Comparison of ENCODE assay signal across 8 cellular contexts in the genomic region with DNA sequence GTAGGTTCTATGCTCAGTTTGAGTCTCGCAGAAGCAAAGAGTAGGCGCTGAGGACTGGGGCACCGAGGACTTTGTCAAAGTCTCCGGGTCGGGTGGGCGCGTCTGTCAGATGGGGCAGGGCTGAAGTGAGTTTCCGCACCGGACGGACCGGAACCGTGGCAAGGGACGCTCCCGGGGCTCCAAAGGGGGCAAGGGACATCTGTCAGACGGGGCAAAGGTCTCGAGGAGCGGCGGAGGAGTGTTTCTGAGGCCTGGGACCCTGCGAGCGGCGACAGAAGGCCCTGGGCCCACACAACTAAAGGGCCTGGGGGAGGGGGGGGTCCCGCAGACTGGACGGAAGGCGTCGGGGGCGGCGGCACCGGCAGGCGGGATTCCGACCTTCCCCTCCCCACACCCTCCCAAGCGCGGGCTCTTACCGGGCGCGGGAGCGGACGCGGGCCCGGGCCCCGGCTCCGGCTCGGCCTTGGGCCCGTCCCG. TPM values are rescaled to one million over a fixed set of nuclear protein-coding genes. Genes with fewer than 3 reads are reported as not detected.
DNase-seq lines count a peak whose midpoint lies in the region; ATAC-seq, FAIRE-seq and TF ChIP-seq lines count a peak whose summit lies in the region.

No MANE protein-coding gene starts in this region.

- H3K36me3 ChIP-seq in K562 (ENCODE audit: control insufficient read depth, insufficient read depth, low read length) (peaks cover 41% of the 10 kb centered on the region; the same call in 2 of the 3 replicates), lower lobe of right lung (peaks cover 24% of the 10 kb centered on the region), thymus (ENCODE audit: control insufficient read depth, insufficient read depth) (peaks cover 34% of the 10 kb centered on the region)

- peaks cover 44% of the 10 kb centered on the region for H3K79me2 ChIP-seq in K562 (ENCODE audit: control insufficient read depth, insufficient read depth, low read length)

- intact Hi-C loops in K562 (cut with micrococcal nuclease), result loop anchor here (2.0 kb wide), 1 partner anchor 13 kb away; the partner anchor contains the start of gene AKAP8L
- intact Hi-C loops in lower lobe of right lung (cut with DNase I), result no loop called here

- peak overlapping the region; percentile 91 for H3K27ac ChIP-seq in K562 (ENCODE audit: extremely low read depth, low read depth, low read length)
- H3K27ac ChIP-seq in lower lobe of right lung, result peak overlapping the region; percentile 60
- H3K27ac ChIP-seq in thymus (ENCODE audit: low read depth), result no peak overlapping the region

- H3K36me3 Mint-ChIP-seq in IgD-negative memory B cell, result peaks cover 1% of the 10 kb centered on the region

- H3K4me1 ChIP-seq in K562 (replicated peaks in 1 of 2; ENCODE audit: control insufficient read depth in 2 of 2, insufficient read depth in 2 of 2, low read length in 2 of 2) (peaks cover 14 to 53% of the 10 kb centered on the region in 2 experiments), lower lobe of right lung (peaks cover 38% of the 10 kb centered on the region), thymus (ENCODE audit: control insufficient read depth, insufficient read depth, low read length) (peaks cover 8% of the 10 kb centered on the region)

- no peak for TF ChIP-seq CTCF in K562 (IDR thresholded peaks at IDR 0.05 in 2 of 3, conservative IDR thresholded peaks at IDR 0.05 in 1 of 3; ENCODE audit: insufficient read depth in 2 of 3, low read depth in 1 of 3, low read length in 3 of 3)
- TF ChIP-seq CTCF in lower lobe of right lung (IDR thresholded peaks at IDR 0.05), result no peak

- H3K4me2 ChIP-seq in K562 (ENCODE audit: insufficient read depth, low read length), result peak overlapping the region; percentile 76

- DNase-seq in GM12892 (ENCODE audit: insufficient read length) (peak; percentile 58), K562 (ENCODE audit: extremely low read depth in 1 of 4, low spot score in 3 of 4) (peak in 2 of 4 experiments; percentile 23 to 49), lower lobe of right lung (no peak), glomerular visceral epithelial cell (ENCODE audit: extremely low spot score) (no peak), NOMO-1 treated with dmso at 0.1 percent for 144 hours (lab: John Stamatoyannopoulos, UW; ENCODE audit: unreplicated experiment) (no peak), cortex of kidney (lab: John Stamatoyannopoulos, UW) (no peak)

- TF ChIP-seq RAD21 in K562 (CRISPR knock-in tag; conservative IDR thresholded peaks at IDR 0.05 in 1 of 2, IDR thresholded peaks at IDR 0.05 in 1 of 2), result no peak

- H3K9me3 ChIP-seq in K562 (replicated peaks; ENCODE audit: control insufficient read depth, insufficient read depth, low read depth, low read length) (no peaks in the 10 kb centered on the region), lower lobe of right lung (no peaks in the 10 kb centered on the region), thymus (ENCODE audit: control insufficient read depth) (no peaks in the 10 kb centered on the region)

- H3K9me3 Mint-ChIP-seq in IgD-negative memory B cell, result no peaks in the 10 kb centered on the region

- H3K27me3 ChIP-seq in K562 (ENCODE audit: control insufficient read depth in 2 of 2, insufficient read depth in 2 of 2, low read length in 2 of 2) (no peaks in the 10 kb centered on the region), lower lobe of right lung (ENCODE audit: low read depth) (no peaks in the 10 kb centered on the region), thymus (ENCODE audit: control insufficient read depth, insufficient read depth) (no peaks in the 10 kb centered on the region)

- WGBS in K562 (ENCODE audit: insufficient coverage, low coverage, missing lambda C conversion rate), result 0% methylated on average over 16 of the region's 44 CpGs
- WGBS in thymus, result under 1% methylated on average over 44 of the region's 44 CpGs

- H3K4me1 Mint-ChIP-seq in IgD-negative memory B cell, result peaks cover 15 to 22% (median 19%) of the 10 kb centered on the region in 3 donors

- 0 out of 2 replicates have a peak overlapping the region, but pooled peaks have one; percentile 51 for H2AFZ ChIP-seq in K562 (ENCODE audit: low read depth, low read length)

- TF ChIP-seq POLR2A in GM12892 (IDR thresholded peaks at IDR 0.05; ENCODE audit: low read depth, low read length), result no peak
- TF ChIP-seq POLR2A in K562 (conservative IDR thresholded peaks at IDR 0.05), result no peak

- H3K9ac ChIP-seq in K562 (ENCODE audit: insufficient read depth in 1 of 2, low read depth in 2 of 2, low read length in 2 of 2), result peak overlapping the region; percentile 96 to 99

- peak overlapping the region; percentile 83 to 90 (median 87) for H3K27ac Mint-ChIP-seq in IgD-negative memory B cell

- peak; percentile 51 for FAIRE-seq in GM12892 (lab: Jason Lieb, UNC)
- no peak for FAIRE-seq in K562 (lab: Jason Lieb, UNC)

- H4K20me1 ChIP-seq in K562 (replicated peaks; ENCODE audit: control insufficient read depth, insufficient read depth, low read length), result no peaks in the 10 kb centered on the region

- no TSS peak for BruUV-seq in K562 (replicated peaks; lab: Mats Ljungman, UMichigan)

- CTCF ChIA-PET in K562 (lab: Yijun Ruan, JAX; ENCODE audit: low intra/inter-chr PET ratio), result no interaction called here

- no peak for TF ChIP-seq EP300 in K562 (IDR thresholded peaks at IDR 0.05; ENCODE audit: low read length)

- peaks cover 5% of the 10 kb centered on the region for H3K9me1 ChIP-seq in K562 (ENCODE audit: control insufficient read depth, insufficient read depth, low read length)

- ATAC-seq in K562 (peak; percentile 13; the same call in 1 of the 3 replicates), lower lobe of right lung (no peak)

- H3K4me3 Mint-ChIP-seq in IgD-negative memory B cell, result peak overlapping the region; percentile 92 to 98 (median 94)

- in situ Hi-C loops in K562 (cut with MboI), result no loop called here

- H3K4me3 ChIP-seq in K562, result peak overlapping the region; percentile 99
- peak overlapping the region; percentile 83 for H3K4me3 ChIP-seq in lower lobe of right lung
- peak overlapping the region; percentile 89 for H3K4me3 ChIP-seq in thymus (ENCODE audit: low read length)

- POLR2A ChIA-PET in K562 (lab: Yijun Ruan, JAX), result interaction anchor here (0.5 to 4.0 kb wide), 5 partner anchors 8 to 677 kb away, joined by 3 to 54 read pairs (median 7); partner anchors contain the start of gene AKAP8L

- H3K27me3 Mint-ChIP-seq in IgD-negative memory B cell, result no peaks in the 10 kb centered on the region

RNA-seq across cellular contexts. Expression of gene AKAP8L, which starts 13.3 kb away (rescaled TPM):
- polyA plus RNA-seq in GM12892 (2012; ENCODE audit: missing spikeins), result 33.2 TPM
- polyA plus RNA-seq in IgD-negative memory B cell (99.6 TPM), K562 (2011; rRNA removed) (56.8 and 95.7 TPM in 2 replicates), K562 (2014; fragmentation: Illumina TruSeq; extraction: Trizol) (75.8 and 84.0 TPM in 2 replicates), K562 (2014; fragmentation: Nextera tagmentation; extraction: Ambion mirVana) (1 to 10 TPM; 2.4 to 7.0 TPM), K562 (2014; rRNA removed) (92.5 and 111 TPM in 2 replicates), thymus (128 TPM)
- 365 and 641 TPM in 2 replicates for total RNA-seq in K562 (2011; cell fraction: chromatin; rRNA removed; ENCODE audit: low replicate concordance)
- 279 and 316 TPM in 2 replicates for total RNA-seq in K562 (2011; cell fraction: nucleolus; rRNA removed)
- 296 and 300 TPM in 2 replicates for total RNA-seq in K562 (2011; cell fraction: nucleoplasm; rRNA removed)
- total RNA-seq in K562 (2014; rRNA removed) (108 and 121 TPM in 2 replicates), K562 (2014; rRNA removed; fragmentation: Illumina TruSeq; extraction: Trizol) (61.1 and 65.5 TPM in 2 replicates), K562 (2015; rRNA removed; fragmentation: Illumina TruSeq; extraction: Trizol) (66.6 and 70.7 TPM in 2 replicates), K562 (2021) (107 and 116 TPM in 2 replicates), lower lobe of right lung (94.2 TPM)
- 40.7 and 50.0 TPM in 2 replicates for polyA plus RNA-seq in K562 (2011; cell fraction: cytosol; rRNA removed)
- polyA plus RNA-seq in K562 (2011; cell fraction: nucleus; rRNA removed), result 617 and 798 TPM in 2 replicates
- 66.2 and 79.9 TPM in 2 replicates for polyA plus RNA-seq in K562 (2012)
- 60.0 and 69.5 TPM in 2 replicates for polyA minus RNA-seq in K562 (2011; rRNA and poly(A)+ RNA removed)
- 41.5 and 61.7 TPM in 2 replicates for polyA minus RNA-seq in K562 (2011; cell fraction: cytosol; rRNA and poly(A)+ RNA removed)
- 85.4 and 122 TPM in 2 replicates for polyA minus RNA-seq in K562 (2011; cell fraction: nucleus; rRNA and poly(A)+ RNA removed)

RNA-seq across cellular contexts. Expression of gene WIZ, which starts 17.7 kb away (rescaled TPM):
- 3.3 TPM for polyA plus RNA-seq in GM12892 (2012; ENCODE audit: missing spikeins)
- polyA plus RNA-seq in IgD-negative memory B cell (1.8 TPM), K562 (2011; rRNA removed) (3.7 and 4.7 TPM in 2 replicates), K562 (2014; fragmentation: Illumina TruSeq; extraction: Trizol) (9.4 and 22.9 TPM in 2 replicates), K562 (2014; fragmentation: Nextera tagmentation; extraction: Ambion mirVana) (under 1 TPM; 0.06 to 0.08 TPM), K562 (2014; rRNA removed) (19.1 and 21.8 TPM in 2 replicates), thymus (13.3 TPM)
- total RNA-seq in K562 (2011; cell fraction: chromatin; rRNA removed; ENCODE audit: low replicate concordance), result 13.2 and 37.4 TPM in 2 replicates
- 27.4 and 28.3 TPM in 2 replicates for total RNA-seq in K562 (2011; cell fraction: nucleolus; rRNA removed)
- total RNA-seq in K562 (2011; cell fraction: nucleoplasm; rRNA removed), result 20.2 and 22.8 TPM in 2 replicates
- total RNA-seq in K562 (2014; rRNA removed) (13.9 and 16.0 TPM in 2 replicates), K562 (2014; rRNA removed; fragmentation: Illumina TruSeq; extraction: Trizol) (1.1 and 1.3 TPM in 2 replicates), K562 (2015; rRNA removed; fragmentation: Illumina TruSeq; extraction: Trizol) (4.8 and 5.4 TPM in 2 replicates), K562 (2021) (32.7 and 37.5 TPM in 2 replicates), lower lobe of right lung (25.2 TPM)
- polyA plus RNA-seq in K562 (2011; cell fraction: cytosol; rRNA removed), result 5.3 and 12.2 TPM in 2 replicates
- 16.0 and 33.9 TPM in 2 replicates for polyA plus RNA-seq in K562 (2011; cell fraction: nucleus; rRNA removed)
- polyA plus RNA-seq in K562 (2012), result 18.0 and 22.2 TPM in 2 replicates
- polyA minus RNA-seq in K562 (2011; rRNA and poly(A)+ RNA removed), result 0.63 and 1.1 TPM in 2 replicates
- 7.5 and 9.4 TPM in 2 replicates for polyA minus RNA-seq in K562 (2011; cell fraction: cytosol; rRNA and poly(A)+ RNA removed)
- polyA minus RNA-seq in K562 (2011; cell fraction: nucleus; rRNA and poly(A)+ RNA removed), result 5.3 and 6.5 TPM in 2 replicates

RNA-seq across cellular contexts. Expression of gene RASAL3, which starts 32.3 kb away (rescaled TPM):
- polyA plus RNA-seq in GM12892 (2012; ENCODE audit: missing spikeins), result 21.3 TPM
- 27.0 TPM for polyA plus RNA-seq in IgD-negative memory B cell
- 0.35 TPM in 1 of 2 replicates, not detected in the other for total RNA-seq in K562 (2011; cell fraction: chromatin; rRNA removed; ENCODE audit: low replicate concordance)
- total RNA-seq in K562 (2011; cell fraction: nucleolus; rRNA removed), result 0.13 TPM in 1 of 2 replicates, not detected in the other
- 2.5 TPM in 1 of 2 replicates, not detected in the other for total RNA-seq in K562 (2011; cell fraction: nucleoplasm; rRNA removed)
- total RNA-seq in K562 (2014; rRNA removed), result 0.04 TPM in 1 of 2 replicates, not detected in the other
- not detected in 2 replicates for total RNA-seq in K562 (2014; rRNA removed; fragmentation: Illumina TruSeq; extraction: Trizol)
- total RNA-seq in K562 (2015; rRNA removed; fragmentation: Illumina TruSeq; extraction: Trizol), result not detected in 2 replicates
- total RNA-seq in K562 (2021), result 0.44 and 0.87 TPM in 2 replicates
- polyA plus RNA-seq in K562 (2011; rRNA removed), result not detected in 2 replicates
- 0.01 TPM in 1 of 2 replicates, not detected in the other for polyA plus RNA-seq in K562 (2011; cell fraction: cytosol; rRNA removed)
- polyA plus RNA-seq in K562 (2011; cell fraction: nucleus; rRNA removed), result 0.04 and 0.16 TPM in 2 replicates
- 0.08 and 0.16 TPM in 2 replicates for polyA plus RNA-seq in K562 (2012)
- polyA plus RNA-seq in K562 (2014; fragmentation: Illumina TruSeq; extraction: Trizol), result not detected in 2 replicates
- not detected for polyA plus RNA-seq in K562 (2014; fragmentation: Nextera tagmentation; extraction: Ambion mirVana)
- polyA plus RNA-seq in K562 (2014; rRNA removed), result 0.07 TPM in 1 of 2 replicates, not detected in the other
- polyA minus RNA-seq in K562 (2011; rRNA and poly(A)+ RNA removed), result not detected in 2 replicates
- not detected in 2 replicates for polyA minus RNA-seq in K562 (2011; cell fraction: cytosol; rRNA and poly(A)+ RNA removed)
- not detected in 2 replicates for polyA minus RNA-seq in K562 (2011; cell fraction: nucleus; rRNA and poly(A)+ RNA removed)
- total RNA-seq in lower lobe of right lung, result 15.0 TPM
- 68.1 TPM for polyA plus RNA-seq in thymus

RNA-seq across cellular contexts. Expression of gene PGLYRP2, which starts 47.2 kb away (rescaled TPM):
- not detected for polyA plus RNA-seq in GM12892 (2012; ENCODE audit: missing spikeins)
- not detected for polyA plus RNA-seq in IgD-negative memory B cell
- not detected in 2 replicates for total RNA-seq in K562 (2011; cell fraction: chromatin; rRNA removed; ENCODE audit: low replicate concordance)
- total RNA-seq in K562 (2011; cell fraction: nucleolus; rRNA removed), result not detected in 2 replicates
- total RNA-seq in K562 (2011; cell fraction: nucleoplasm; rRNA removed), result not detected in 2 replicates
- not detected in 2 replicates for total RNA-seq in K562 (2014; rRNA removed)
- total RNA-seq in K562 (2014; rRNA removed; fragmentation: Illumina TruSeq; extraction: Trizol), result not detected in 2 replicates
- not detected in 2 replicates for total RNA-seq in K562 (2015; rRNA removed; fragmentation: Illumina TruSeq; extraction: Trizol)
- not detected in 2 replicates for total RNA-seq in K562 (2021)
- polyA plus RNA-seq in K562 (2011; rRNA removed), result not detected in 2 replicates
- not detected in 2 replicates for polyA plus RNA-seq in K562 (2011; cell fraction: cytosol; rRNA removed)
- polyA plus RNA-seq in K562 (2011; cell fraction: nucleus; rRNA removed), result not detected in 2 replicates
- not detected in 2 replicates for polyA plus RNA-seq in K562 (2012)
- not detected in 2 replicates for polyA plus RNA-seq in K562 (2014; fragmentation: Illumina TruSeq; extraction: Trizol)
- polyA plus RNA-seq in K562 (2014; fragmentation: Nextera tagmentation; extraction: Ambion mirVana), result not detected
- not detected in 2 replicates for polyA plus RNA-seq in K562 (2014; rRNA removed)
- not detected in 2 replicates for polyA minus RNA-seq in K562 (2011; rRNA and poly(A)+ RNA removed)
- not detected in 2 replicates for polyA minus RNA-seq in K562 (2011; cell fraction: cytosol; rRNA and poly(A)+ RNA removed)
- polyA minus RNA-seq in K562 (2011; cell fraction: nucleus; rRNA and poly(A)+ RNA removed), result not detected in 2 replicates
- not detected for total RNA-seq in lower lobe of right lung
- 0.14 TPM for polyA plus RNA-seq in thymus

RNA-seq across cellular contexts. Expression of gene AKAP8, which starts 52.5 kb away (rescaled TPM):
- polyA plus RNA-seq in GM12892 (2012; ENCODE audit: missing spikeins), result 12.6 TPM
- polyA plus RNA-seq in IgD-negative memory B cell (22.8 TPM), K562 (2011; rRNA removed) (15.0 and 18.4 TPM in 2 replicates), K562 (2014; fragmentation: Illumina TruSeq; extraction: Trizol) (14.6 and 17.0 TPM in 2 replicates), K562 (2014; fragmentation: Nextera tagmentation; extraction: Ambion mirVana) (1 to 10 TPM; 3.4 to 4.4 TPM), K562 (2014; rRNA removed) (25.5 and 27.4 TPM in 2 replicates), thymus (25.4 TPM)
- total RNA-seq in K562 (2011; cell fraction: chromatin; rRNA removed; ENCODE audit: low replicate concordance), result 47.6 and 50.3 TPM in 2 replicates
- total RNA-seq in K562 (2011; cell fraction: nucleolus; rRNA removed), result 26.3 and 27.0 TPM in 2 replicates
- 22.2 and 28.7 TPM in 2 replicates for total RNA-seq in K562 (2011; cell fraction: nucleoplasm; rRNA removed)
- total RNA-seq in K562 (2014; rRNA removed) (33.5 and 34.2 TPM in 2 replicates), K562 (2014; rRNA removed; fragmentation: Illumina TruSeq; extraction: Trizol) (13.3 and 13.8 TPM in 2 replicates), K562 (2015; rRNA removed; fragmentation: Illumina TruSeq; extraction: Trizol) (20.2 and 22.6 TPM in 2 replicates), K562 (2021) (49.9 and 56.5 TPM in 2 replicates), lower lobe of right lung (37.2 TPM)
- 13.4 and 17.8 TPM in 2 replicates for polyA plus RNA-seq in K562 (2011; cell fraction: cytosol; rRNA removed)
- 42.2 and 65.9 TPM in 2 replicates for polyA plus RNA-seq in K562 (2011; cell fraction: nucleus; rRNA removed)
- 17.0 and 17.1 TPM in 2 replicates for polyA plus RNA-seq in K562 (2012)
- polyA minus RNA-seq in K562 (2011; rRNA and poly(A)+ RNA removed), result 9.5 and 10.9 TPM in 2 replicates
- polyA minus RNA-seq in K562 (2011; cell fraction: cytosol; rRNA and poly(A)+ RNA removed), result 15.0 and 18.3 TPM in 2 replicates
- polyA minus RNA-seq in K562 (2011; cell fraction: nucleus; rRNA and poly(A)+ RNA removed), result 9.3 and 10.6 TPM in 2 replicates

Comparison
In these comparisons a context has a peak if more than half of its experiments do, and no peak if none do; other contexts are left out.
1. RNA of gene RASAL3, which starts 32.3 kb away (polyA plus RNA-seq): 68.1 TPM in thymus (single experiment) and 27.0 TPM in IgD-negative memory B cell (single experiment); 0.01 to 0.16 TPM in K562; every median in the first group is over 10 times any median in the second.
2. Peak in every context shown above with its lines, with median percentiles within 50 percentile points of each other: H3K4me3 ChIP-seq.